In genomic region chr18:10374615-10375295, GRCh38 we compare ENCODE assay signal across 1 cellular context.
TF ChIP-seq lines count a peak whose summit lies in the region.

No MANE protein-coding gene starts in this region.

TF ChIP-seq in H1, 55 proteins besides CTCF, POLR2A, EP300 and RAD21:
- TF ChIP-seq FOSL1 (IDR thresholded peaks at IDR 0.05; ENCODE audit: insufficient read depth, low read depth, low read length) (no peak), ASH2L (IDR thresholded peaks at IDR 0.05; ENCODE audit: low read length) (no peak), CHD2 (IDR thresholded peaks at IDR 0.05; ENCODE audit: low read length) (no peak), CTBP2 (IDR thresholded peaks at IDR 0.05; ENCODE audit: borderline replicate concordance, insufficient read depth, insufficient read length, low read length) (no peak), HDAC6 (IDR thresholded peaks at IDR 0.05; ENCODE audit: low read depth, low read length) (no peak), SP2 (IDR thresholded peaks at IDR 0.05; ENCODE audit: low read length) (no peak), MAX (IDR thresholded peaks at IDR 0.05) (no peak), YY1 (IDR thresholded peaks at IDR 0.05; ENCODE audit: low read depth, low read length) (no peak), ZNF274 (IDR thresholded peaks at IDR 0.05; ENCODE audit: borderline replicate concordance, extremely low read depth, low read length) (no peak), SIN3A (conservative IDR thresholded peaks at IDR 0.05 in 1 of 2, IDR thresholded peaks at IDR 0.05 in 1 of 2; ENCODE audit: low read depth in 1 of 2, low read length in 2 of 2) (no peak), CHD7 (IDR thresholded peaks at IDR 0.05; ENCODE audit: insufficient replicate concordance, low read length) (no peak), CREB1 (IDR thresholded peaks at IDR 0.05) (no peak), CBX8 (IDR thresholded peaks at IDR 0.05; ENCODE audit: borderline replicate concordance, low read depth, low read length) (no peak), GABPA (IDR thresholded peaks at IDR 0.05; ENCODE audit: borderline replicate concordance, insufficient read depth, low read length) (no peak), JUN (IDR thresholded peaks at IDR 0.05; ENCODE audit: low read depth, low read length) (no peak), ATF2 (IDR thresholded peaks at IDR 0.05; ENCODE audit: low read length) (no peak), EZH2 (IDR thresholded peaks at IDR 0.05; ENCODE audit: low read depth, low read length, severe bottlenecking) (no peak), TAF1 (IDR thresholded peaks at IDR 0.05; ENCODE audit: low read depth, low read length) (no peak), HDAC2 (IDR thresholded peaks at IDR 0.05; ENCODE audit: borderline replicate concordance in 1 of 2, low read depth in 2 of 2, low read length in 2 of 2) (no peak), GTF2F1 (IDR thresholded peaks at IDR 0.05; ENCODE audit: borderline replicate concordance, low read depth, low read length) (no peak)
